11 cellular contexts compared by ENCODE assay signal in genomic region chr22:39350803-39351688, GRCh38. TPM values are rescaled to one million over a fixed set of nuclear protein-coding genes. Genes with fewer than 3 reads are reported as not detected.
DNase-seq lines count a peak whose midpoint lies in the region; ATAC-seq, FAIRE-seq and TF ChIP-seq lines count a peak whose summit lies in the region.
"Had no signal": no experiment of that assay in that cellular context is flagged by ENCODE, and none has a peak within 500 bp of the region (broad histone marks: within the 10 kb centered on the region; RNA-seq: fewer than 3 reads in every experiment).

No MANE protein-coding gene starts in this region.

- peaks cover 8% of the 10 kb centered on the region for H3K4me1 Mint-ChIP-seq in T-helper 1 cell treated with Interleukin-12 subunit alpha and Interleukin-12 subunit beta and Interleukin-4 antibody, amounts not matched to agents 30 μg/mL and 1 μg/mL, for 36 hours (ENCODE audit: low read depth)

- DNase-seq in T-helper 1 cell, result no peak
- no peak for DNase-seq in HepG2 (ENCODE audit: low spot score)
- DNase-seq in NCI-H128 (lab: John Stamatoyannopoulos, UW; ENCODE audit: unreplicated experiment), result no peak
- DNase-seq in hypothalamus (lab: John Stamatoyannopoulos, UW), result no peak
- DNase-seq in thyroid gland, result no peak
- DNase-seq: ACHN, HCEC 1CT had no signal

- peak overlapping the region; percentile 48 for H3K4me3 Mint-ChIP-seq in T-helper 1 cell treated with Interleukin-12 subunit alpha and Interleukin-12 subunit beta and Interleukin-4 antibody, amounts not matched to agents 30 μg/mL and 1 μg/mL, for 36 hours

- H3K36me3 ChIP-seq in HepG2 (replicated peaks in 1 of 2; ENCODE audit: control insufficient read depth in 1 of 2, insufficient read depth in 2 of 2, low read length in 2 of 2), result no peaks in the 10 kb centered on the region
- H3K36me3 ChIP-seq in thyroid gland, result no peaks in the 10 kb centered on the region

- intact Hi-C loops in HepG2 (cut with micrococcal nuclease; ENCODE audit: unreplicated experiment) (no loop called here), thyroid gland (cut with DNase I) (no loop called here)

- peak overlapping the region; percentile 69; the same call in 1 of the 2 replicates for H3K4me2 ChIP-seq in HepG2 (ENCODE audit: low read depth, low read length)

- H3K36me3 Mint-ChIP-seq in T-helper 1 cell treated with Interleukin-12 subunit alpha and Interleukin-12 subunit beta and Interleukin-4 antibody, amounts not matched to agents 30 μg/mL and 1 μg/mL, for 36 hours (ENCODE audit: low read depth), result no peaks in the 10 kb centered on the region

- no peak for TF ChIP-seq CTCF in HepG2 (CRISPR knock-in tag; IDR thresholded peaks at IDR 0.05)
- no peak for TF ChIP-seq CTCF in thyroid gland (IDR thresholded peaks at IDR 0.05)

- peaks cover 39% of the 10 kb centered on the region for H3K27me3 Mint-ChIP-seq in T-helper 1 cell treated with Interleukin-12 subunit alpha and Interleukin-12 subunit beta and Interleukin-4 antibody, amounts not matched to agents 30 μg/mL and 1 μg/mL, for 36 hours (ENCODE audit: low read depth)

- no peaks in the 10 kb centered on the region for H3K79me2 ChIP-seq in HepG2 (ENCODE audit: insufficient read depth, low read length)

- no TSS peak for BruUV-seq in HepG2 (replicated peaks; lab: Mats Ljungman, UMichigan)

- CTCF ChIA-PET in HepG2 (lab: Yijun Ruan, JAX; ENCODE audit: low intra/inter-chr PET ratio, low total read pairs), result no interaction called here

- FAIRE-seq in HepG2 (lab: Jason Lieb, UNC), result no peak
- FAIRE-seq: frontal cortex had no signal

- peaks cover 12 to 27% of the 10 kb centered on the region in 2 experiments for H3K27me3 ChIP-seq in HepG2 (ENCODE audit: control insufficient read depth in 1 of 2, insufficient read depth in 2 of 2, low read length in 2 of 2)
- no peaks in the 10 kb centered on the region for H3K27me3 ChIP-seq in thyroid gland

- in situ Hi-C loops in HepG2 (cut with HindIII; ENCODE audit: extremely low pct_ligation_motif_present, low pct_unique_long_range_greater_than_20kb), result no loop called here

- TF ChIP-seq EP300 in HepG2 (IDR thresholded peaks at IDR 0.05; ENCODE audit: low read depth in 2 of 2, low read length in 2 of 2) (no peak), HepG2 (CRISPR knock-in tag; IDR thresholded peaks at IDR 0.05; ENCODE audit: borderline replicate concordance) (no peak)

- no peak for TF ChIP-seq RAD21 in HepG2 (CRISPR knock-in tag; IDR thresholded peaks at IDR 0.05)

- ATAC-seq in HepG2, result no peak; the same call in 1 of the 3 replicates

- peaks cover 22% of the 10 kb centered on the region for H3K4me1 ChIP-seq in HepG2 (ENCODE audit: insufficient read depth, low read length)
- peaks cover 14 to 17% of the 10 kb centered on the region in 2 donors for H3K4me1 ChIP-seq in thyroid gland

- H3K27ac Mint-ChIP-seq in T-helper 1 cell treated with Interleukin-12 subunit alpha and Interleukin-12 subunit beta and Interleukin-4 antibody, amounts not matched to agents 30 μg/mL and 1 μg/mL, for 36 hours, result no peak overlapping the region

- peak overlapping the region in 1 of 3 experiments; percentile 70; a peak in 1 of 6 replicates for H3K4me3 ChIP-seq in HepG2 (replicated peaks in 1 of 3; ENCODE audit: insufficient read depth in 1 of 3, low read depth in 2 of 3, low read length in 3 of 3)
- peak overlapping the region in 1 of 3 donors; percentile 68 for H3K4me3 ChIP-seq in thyroid gland (replicated peaks in 1 of 3)

- H3K9ac ChIP-seq in HepG2 (ENCODE audit: insufficient read depth, low read depth, low read length), result no peak overlapping the region

- POLR2A ChIA-PET in HepG2 (lab: Yijun Ruan, JAX), result no interaction called here

- peak overlapping the region; percentile 84 for H3K27ac ChIP-seq in angular gyrus (ENCODE audit: low read depth, low read length)
- H3K27ac ChIP-seq in HepG2 (ENCODE audit: extremely low read length, insufficient read depth, low read length), result no peak overlapping the region
- H3K27ac ChIP-seq in temporal lobe (ENCODE audit: low read depth, low read length), result peak overlapping the region; percentile 68
- no peak overlapping the region for H3K27ac ChIP-seq in thyroid gland

- TF ChIP-seq POLR2A in HepG2 (IDR thresholded peaks at IDR 0.05; ENCODE audit: insufficient read depth in 1 of 2, low read depth in 2 of 2, low read length in 2 of 2), result no peak
- no peak for TF ChIP-seq POLR2A in thyroid gland (IDR thresholded peaks at IDR 0.05)

- no peaks in the 10 kb centered on the region for H4K20me1 ChIP-seq in HepG2 (ENCODE audit: insufficient read depth, low read length)

- no peaks in the 10 kb centered on the region for H3K9me3 ChIP-seq in HepG2 (ENCODE audit: low read length)
- no peaks in the 10 kb centered on the region for H3K9me3 ChIP-seq in thyroid gland

- no peak overlapping the region for H2AFZ ChIP-seq in HepG2 (ENCODE audit: low read length)

- WGBS in HepG2 (ENCODE audit: low lambda C conversion rate), result 31% methylated on average over 7 of the region's 13 CpGs
- WGBS in thyroid gland, 2 donors, result 78 to 88% methylated on average over 5 to 13 of the region's 13 CpGs

- no peaks in the 10 kb centered on the region for H3K9me3 Mint-ChIP-seq in T-helper 1 cell treated with Interleukin-12 subunit alpha and Interleukin-12 subunit beta and Interleukin-4 antibody, amounts not matched to agents 30 μg/mL and 1 μg/mL, for 36 hours

RNA-seq across cellular contexts. Expression of gene SYNGR1, which starts 1.3 kb away (rescaled TPM):
- total RNA-seq in HepG2 (2016; rRNA removed; fragmentation: Illumina TruSeq; extraction: Trizol), result 0.27 TPM in 1 of 2 replicates, not detected in the other
- 0.71 TPM in 2 replicates for total RNA-seq in HepG2 (2016; cell fraction: cytosol; rRNA removed; fragmentation: Illumina TruSeq; extraction: Trizol; ENCODE audit: low read depth)
- 0.21 and 0.39 TPM in 2 replicates for total RNA-seq in HepG2 (2016; cell fraction: insoluble cytoplasmic fraction; rRNA removed; fragmentation: Illumina TruSeq; extraction: Trizol)
- total RNA-seq in HepG2 (2016; cell fraction: membrane; rRNA removed; fragmentation: Illumina TruSeq; extraction: Trizol), result 0.19 and 0.48 TPM in 2 replicates
- 0.25 TPM in 1 of 2 replicates, not detected in the other for total RNA-seq in HepG2 (2016; cell fraction: nucleus; rRNA removed; fragmentation: Illumina TruSeq; extraction: Trizol)
- polyA plus RNA-seq in HepG2 (2011; rRNA removed), result 2.7 and 3.3 TPM in 2 replicates
- polyA plus RNA-seq in HepG2 (2011; cell fraction: cytosol; rRNA removed), result 2.1 and 3.4 TPM in 2 replicates
- 4.6 and 7.5 TPM in 2 replicates for polyA plus RNA-seq in HepG2 (2011; cell fraction: nucleus; rRNA removed)
- polyA plus RNA-seq in HepG2 (2012), result 2.1 and 2.8 TPM in 2 replicates
- polyA plus RNA-seq in HepG2 (2016; cell fraction: cytosol; fragmentation: Illumina TruSeq; extraction: Trizol; ENCODE audit: low read depth), result 1.6 and 1.8 TPM in 2 replicates
- polyA plus RNA-seq in HepG2 (2016; cell fraction: insoluble cytoplasmic fraction; fragmentation: Illumina TruSeq; extraction: Trizol; ENCODE audit: low read depth), result 0.53 and 1.0 TPM in 2 replicates
- 0.81 and 1.6 TPM in 2 replicates for polyA plus RNA-seq in HepG2 (2016; cell fraction: membrane; fragmentation: Illumina TruSeq; extraction: Trizol; ENCODE audit: low read depth)
- 1.7 and 2.3 TPM in 2 replicates for polyA plus RNA-seq in HepG2 (2016; cell fraction: nucleus; fragmentation: Illumina TruSeq; extraction: Trizol; ENCODE audit: insufficient read depth, low read depth)
- 0.82 and 3.0 TPM in 2 replicates for polyA minus RNA-seq in HepG2 (2011; rRNA and poly(A)+ RNA removed; ENCODE audit: low replicate concordance)
- 1.2 TPM in 1 of 2 replicates, not detected in the other for polyA minus RNA-seq in HepG2 (2011; cell fraction: cytosol; rRNA and poly(A)+ RNA removed)
- polyA minus RNA-seq in HepG2 (2011; cell fraction: nucleus; rRNA and poly(A)+ RNA removed), result 0.77 and 1.6 TPM in 2 replicates
- 53.8 TPM for total RNA-seq in temporal lobe
- total RNA-seq in thyroid gland, result 10 to 100 TPM in 1 of 4 donors, 1 to 10 TPM in 3; 3.9 to 22.0 (median 6.8) TPM

RNA-seq across cellular contexts. Expression of gene RPL3, which starts 31.6 kb away (rescaled TPM):
- total RNA-seq in HepG2 (2016; rRNA removed; fragmentation: Illumina TruSeq; extraction: Trizol) (1,051 and 1,499 TPM in 2 replicates), temporal lobe (1,109 TPM), thyroid gland (1,000 to 10,000 TPM; 1,451 to 2,031 (median 1,880) TPM)
- 1,087 and 1,361 TPM in 2 replicates for total RNA-seq in HepG2 (2016; cell fraction: cytosol; rRNA removed; fragmentation: Illumina TruSeq; extraction: Trizol; ENCODE audit: low read depth)
- total RNA-seq in HepG2 (2016; cell fraction: insoluble cytoplasmic fraction; rRNA removed; fragmentation: Illumina TruSeq; extraction: Trizol), result 1,096 and 1,452 TPM in 2 replicates
- 2,264 and 2,553 TPM in 2 replicates for total RNA-seq in HepG2 (2016; cell fraction: membrane; rRNA removed; fragmentation: Illumina TruSeq; extraction: Trizol)
- total RNA-seq in HepG2 (2016; cell fraction: nucleus; rRNA removed; fragmentation: Illumina TruSeq; extraction: Trizol), result 614 and 672 TPM in 2 replicates
- polyA plus RNA-seq in HepG2 (2011; rRNA removed), result 3,218 and 3,279 TPM in 2 replicates
- polyA plus RNA-seq in HepG2 (2011; cell fraction: cytosol; rRNA removed), result 5,445 and 6,556 TPM in 2 replicates
- polyA plus RNA-seq in HepG2 (2011; cell fraction: nucleus; rRNA removed), result 1,725 and 2,021 TPM in 2 replicates
- polyA plus RNA-seq in HepG2 (2012), result 2,306 and 3,237 TPM in 2 replicates
- polyA plus RNA-seq in HepG2 (2016; cell fraction: cytosol; fragmentation: Illumina TruSeq; extraction: Trizol; ENCODE audit: low read depth), result 2,660 and 3,068 TPM in 2 replicates
- polyA plus RNA-seq in HepG2 (2016; cell fraction: insoluble cytoplasmic fraction; fragmentation: Illumina TruSeq; extraction: Trizol; ENCODE audit: low read depth), result 2,953 and 3,012 TPM in 2 replicates
- 4,441 and 4,891 TPM in 2 replicates for polyA plus RNA-seq in HepG2 (2016; cell fraction: membrane; fragmentation: Illumina TruSeq; extraction: Trizol; ENCODE audit: low read depth)
- 1,802 and 1,847 TPM in 2 replicates for polyA plus RNA-seq in HepG2 (2016; cell fraction: nucleus; fragmentation: Illumina TruSeq; extraction: Trizol; ENCODE audit: insufficient read depth, low read depth)
- polyA minus RNA-seq in HepG2 (2011; rRNA and poly(A)+ RNA removed; ENCODE audit: low replicate concordance), result 2,170 and 2,278 TPM in 2 replicates
- polyA minus RNA-seq in HepG2 (2011; cell fraction: cytosol; rRNA and poly(A)+ RNA removed), result 946 and 956 TPM in 2 replicates
- polyA minus RNA-seq in HepG2 (2011; cell fraction: nucleus; rRNA and poly(A)+ RNA removed), result 510 and 805 TPM in 2 replicates

RNA-seq across cellular contexts. Expression of gene TAB1, which starts 48.5 kb away (rescaled TPM):
- total RNA-seq in HepG2 (2016; rRNA removed; fragmentation: Illumina TruSeq; extraction: Trizol) (12.8 and 14.3 TPM in 2 replicates), temporal lobe (15.2 TPM), thyroid gland (10 to 100 TPM; 19.2 to 32.0 (median 21.9) TPM)
- 2.3 and 2.9 TPM in 2 replicates for total RNA-seq in HepG2 (2016; cell fraction: cytosol; rRNA removed; fragmentation: Illumina TruSeq; extraction: Trizol; ENCODE audit: low read depth)
- total RNA-seq in HepG2 (2016; cell fraction: insoluble cytoplasmic fraction; rRNA removed; fragmentation: Illumina TruSeq; extraction: Trizol), result 11.6 and 13.1 TPM in 2 replicates
- 4.8 and 4.9 TPM in 2 replicates for total RNA-seq in HepG2 (2016; cell fraction: membrane; rRNA removed; fragmentation: Illumina TruSeq; extraction: Trizol)
- 11.8 and 13.5 TPM in 2 replicates for total RNA-seq in HepG2 (2016; cell fraction: nucleus; rRNA removed; fragmentation: Illumina TruSeq; extraction: Trizol)
- 15.9 and 22.2 TPM in 2 replicates for polyA plus RNA-seq in HepG2 (2011; rRNA removed)
- 11.2 and 19.2 TPM in 2 replicates for polyA plus RNA-seq in HepG2 (2011; cell fraction: cytosol; rRNA removed)
- polyA plus RNA-seq in HepG2 (2011; cell fraction: nucleus; rRNA removed), result 47.3 and 47.9 TPM in 2 replicates
- 12.7 and 15.0 TPM in 2 replicates for polyA plus RNA-seq in HepG2 (2012)
- polyA plus RNA-seq in HepG2 (2016; cell fraction: cytosol; fragmentation: Illumina TruSeq; extraction: Trizol; ENCODE audit: low read depth), result 1.2 and 1.7 TPM in 2 replicates
- polyA plus RNA-seq in HepG2 (2016; cell fraction: insoluble cytoplasmic fraction; fragmentation: Illumina TruSeq; extraction: Trizol; ENCODE audit: low read depth), result 11.3 and 13.8 TPM in 2 replicates
- 3.3 and 3.4 TPM in 2 replicates for polyA plus RNA-seq in HepG2 (2016; cell fraction: membrane; fragmentation: Illumina TruSeq; extraction: Trizol; ENCODE audit: low read depth)
- 22.8 and 23.0 TPM in 2 replicates for polyA plus RNA-seq in HepG2 (2016; cell fraction: nucleus; fragmentation: Illumina TruSeq; extraction: Trizol; ENCODE audit: insufficient read depth, low read depth)
- 12.7 and 34.2 TPM in 2 replicates for polyA minus RNA-seq in HepG2 (2011; rRNA and poly(A)+ RNA removed; ENCODE audit: low replicate concordance)
- 9.8 and 12.7 TPM in 2 replicates for polyA minus RNA-seq in HepG2 (2011; cell fraction: cytosol; rRNA and poly(A)+ RNA removed)
- 14.4 and 15.1 TPM in 2 replicates for polyA minus RNA-seq in HepG2 (2011; cell fraction: nucleus; rRNA and poly(A)+ RNA removed)

Comparison
In these comparisons a context has a peak if more than half of its experiments do, and no peak if none do; other contexts are left out.
1. H3K27ac ChIP-seq: peak in angular gyrus (single experiment) and temporal lobe (single experiment); none in HepG2 (single experiment) and thyroid gland (0 of 3).